In the genomic region with DNA sequence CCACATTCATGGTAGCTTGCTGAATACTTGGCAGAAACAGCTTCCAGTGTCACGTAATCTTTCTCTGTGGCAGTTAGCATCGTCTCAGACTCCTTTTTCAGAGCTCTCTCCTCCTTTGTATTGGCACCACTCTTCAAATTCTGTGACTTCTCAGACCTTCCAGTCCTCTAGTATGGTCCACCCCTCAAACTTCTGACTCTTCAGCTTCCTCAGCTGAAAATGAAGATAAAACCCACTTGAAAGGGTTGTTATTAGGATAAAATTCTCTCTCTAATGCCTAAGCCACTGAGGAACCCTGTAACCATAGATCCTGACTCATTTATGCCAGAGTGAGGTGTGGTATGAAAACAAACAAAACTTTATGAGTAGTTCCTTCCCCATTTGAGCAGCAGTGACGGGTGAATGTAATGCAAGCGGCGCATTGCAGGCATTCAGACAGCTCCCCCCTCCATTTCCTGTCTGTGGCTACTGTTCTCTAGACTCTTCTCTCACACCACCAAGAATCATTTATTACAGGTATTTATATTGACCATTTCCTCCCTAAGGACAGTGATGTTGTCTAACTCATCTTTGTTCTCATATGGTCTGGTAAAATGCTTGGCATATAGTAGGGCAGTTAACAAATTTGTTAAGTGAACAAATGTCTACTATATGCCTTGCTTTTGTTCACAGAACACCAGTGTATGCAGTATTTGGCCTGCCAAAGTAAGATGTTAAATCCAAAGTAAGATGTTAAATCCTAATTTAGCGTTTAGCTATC, we compare ENCODE assay signal across 8 cellular contexts. TPM values are rescaled to one million over a fixed set of nuclear protein-coding genes. Genes with fewer than 3 reads are reported as not detected.
DNase-seq lines count a peak whose midpoint lies in the region; ATAC-seq, FAIRE-seq and TF ChIP-seq lines count a peak whose summit lies in the region.

No MANE protein-coding gene starts in this region.

- H3K27me3 Mint-ChIP-seq in activated naive CD8-positive, alpha-beta T cell treated with anti-CD3 and anti-CD28 coated beads, Interleukin-2, amount 50 U/mL, for 24 hours, result no peaks in the 10 kb centered on the region

- H3K9me3 ChIP-seq in keratinocyte (ENCODE audit: control insufficient read depth, low read depth, low read length), result no peaks in the 10 kb centered on the region

- TF ChIP-seq CTCF in keratinocyte (optimal IDR thresholded peaks at IDR 0.05 in 1 of 3, IDR thresholded peaks at IDR 0.05 in 1 of 3, conservative IDR thresholded peaks at IDR 0.05 in 1 of 3; ENCODE audit: extremely low read depth in 1 of 3, insufficient read depth in 2 of 3, low read length in 3 of 3), result no peak

- no peaks in the 10 kb centered on the region for H4K20me1 ChIP-seq in keratinocyte (ENCODE audit: control insufficient read depth, extremely low read depth, insufficient read depth, low read length)

- no peaks in the 10 kb centered on the region for H3K36me3 Mint-ChIP-seq in activated naive CD8-positive, alpha-beta T cell treated with anti-CD3 and anti-CD28 coated beads, Interleukin-2, amount 50 U/mL, for 24 hours (ENCODE audit: low read depth)

- dilution Hi-C loops in keratinocyte (cut with MboI; ENCODE audit: extremely low pct_ligation_motif_present, low sequenced_read_pairs), result no loop called here

- H3K27ac ChIP-seq in keratinocyte (ENCODE audit: control insufficient read depth, insufficient read depth, low read length), result no peak overlapping the region

- FAIRE-seq in keratinocyte (lab: Jason Lieb, UNC), result peak; percentile 79

- peaks cover 18% of the 10 kb centered on the region for H3K4me1 Mint-ChIP-seq in activated naive CD8-positive, alpha-beta T cell treated with anti-CD3 and anti-CD28 coated beads, Interleukin-2, amount 50 U/mL, for 24 hours

- H3K27me3 ChIP-seq in keratinocyte (ENCODE audit: control insufficient read depth, extremely low read depth, insufficient read depth, low read length), result no peaks in the 10 kb centered on the region

- H3K4me3 Mint-ChIP-seq in activated naive CD8-positive, alpha-beta T cell treated with anti-CD3 and anti-CD28 coated beads, Interleukin-2, amount 50 U/mL, for 24 hours, result no peak overlapping the region

- H3K4me3 ChIP-seq in keratinocyte (ENCODE audit: control insufficient read depth in 2 of 3, extremely low read depth in 1 of 3, insufficient read depth in 2 of 3, low read depth in 1 of 3, low read length in 3 of 3), result no peak overlapping the region

- peak; percentile 55 for DNase-seq in AG08396 (ENCODE audit: low spot score)
- peak; percentile 86 for DNase-seq in SKM-1 treated with dmso at 0.1 percent for 144 hours (lab: John Stamatoyannopoulos, UW; ENCODE audit: unreplicated experiment)
- peak; percentile 63 for DNase-seq in activated naive CD8-positive, alpha-beta T cell treated with anti-CD3 and anti-CD28 coated beads, Interleukin-2, amount 50 U/mL, for 24 hours
- DNase-seq in keratinocyte (ENCODE audit: low read depth, low spot score), result no peak
- peak; percentile 71 for DNase-seq in stimulated activated CD4-positive, alpha-beta T cell treated with anti-CD3 and anti-CD28 coated beads, Interleukin-2, amount 100 ng/mL, for 4 hours (ENCODE audit: low read depth)
- DNase-seq in 8988T, result no peak

- H3K79me2 ChIP-seq in keratinocyte (ENCODE audit: control insufficient read depth, insufficient read depth, low read length), result peaks cover 15% of the 10 kb centered on the region

- H3K9ac ChIP-seq in keratinocyte (ENCODE audit: control insufficient read depth, extremely low read depth, insufficient read depth, low read length), result no peak overlapping the region

- H3K9me3 Mint-ChIP-seq in activated naive CD8-positive, alpha-beta T cell treated with anti-CD3 and anti-CD28 coated beads, Interleukin-2, amount 50 U/mL, for 24 hours, result no peaks in the 10 kb centered on the region

- H2AFZ ChIP-seq in keratinocyte (ENCODE audit: control insufficient read depth, low read length), result no peak overlapping the region

- ATAC-seq in GM19351 (IDR thresholded peaks at IDR 0.05; ENCODE audit: unreplicated experiment) (peak; percentile 99), HG03378 (IDR thresholded peaks at IDR 0.05; ENCODE audit: unreplicated experiment) (peak; percentile 99)
- ATAC-seq in activated naive CD8-positive, alpha-beta T cell treated with anti-CD3 and anti-CD28 coated beads, Interleukin-2, amount 50 U/mL, for 24 hours, result peak; percentile 98

- no peak overlapping the region for H3K27ac Mint-ChIP-seq in activated naive CD8-positive, alpha-beta T cell treated with anti-CD3 and anti-CD28 coated beads, Interleukin-2, amount 50 U/mL, for 24 hours

- no peak overlapping the region for H3K4me2 ChIP-seq in keratinocyte (ENCODE audit: control insufficient read depth, extremely low read depth, insufficient read depth, low read depth, low read length)

- H3K9me1 ChIP-seq in keratinocyte (ENCODE audit: control insufficient read depth, extremely low read depth, insufficient read depth, low read length), result no peaks in the 10 kb centered on the region

- H3K36me3 ChIP-seq in keratinocyte (ENCODE audit: control insufficient read depth in 2 of 2, extremely low read depth in 1 of 2, insufficient read depth in 2 of 2, low read length in 2 of 2), result no peaks in the 10 kb centered on the region

- H3K4me1 ChIP-seq in keratinocyte (ENCODE audit: control insufficient read depth, extremely low read depth, insufficient read depth, low read length), result peaks cover 13% of the 10 kb centered on the region

RNA-seq across cellular contexts. Expression of a gene that starts 35.3 kb away (rescaled TPM):
- 48.1 to 69.4 TPM (median 48.2 TPM) in 3 replicates for polyA plus RNA-seq in keratinocyte
- polyA plus RNA-seq in keratinocyte (2011; ENCODE audit: low read depth), result 20.3 TPM
- polyA plus RNA-seq in keratinocyte (2011; cell fraction: cytosol; rRNA removed), result 31.7 and 59.5 TPM in 2 replicates
- polyA plus RNA-seq in keratinocyte (2011; cell fraction: nucleus; rRNA removed), result 29.7 and 37.9 TPM in 2 replicates
- polyA plus RNA-seq in keratinocyte (2012; ENCODE audit: low replicate concordance), result 34.5 and 40.3 TPM in 2 replicates
- 23.2 to 77.7 TPM (median 50.0 TPM) in 3 replicates for polyA minus RNA-seq in keratinocyte
- 38.8 TPM for polyA minus RNA-seq in keratinocyte (2011; cell fraction: cytosol; rRNA and poly(A)+ RNA removed)
- 25.2 and 55.2 TPM in 2 replicates for polyA minus RNA-seq in keratinocyte (2011; cell fraction: nucleus; rRNA and poly(A)+ RNA removed)

Comparison
In these comparisons a context has a peak if more than half of its experiments do, and no peak if none do; other contexts are left out.
1. DNase-seq: peak in AG08396 (single experiment), SKM-1 treated with dmso at 0.1 percent for 144 hours (single experiment), activated naive CD8-positive, alpha-beta T cell treated with anti-CD3 and anti-CD28 coated beads, Interleukin-2, amount 50 U/mL, for 24 hours (single experiment) and stimulated activated CD4-positive, alpha-beta T cell treated with anti-CD3 and anti-CD28 coated beads, Interleukin-2, amount 100 ng/mL, for 4 hours (single experiment); none in keratinocyte (single experiment) and 8988T (single experiment).
2. Peak in every context shown above with its lines, with median percentiles within 50 percentile points of each other: ATAC-seq.